In the genomic region with DNA sequence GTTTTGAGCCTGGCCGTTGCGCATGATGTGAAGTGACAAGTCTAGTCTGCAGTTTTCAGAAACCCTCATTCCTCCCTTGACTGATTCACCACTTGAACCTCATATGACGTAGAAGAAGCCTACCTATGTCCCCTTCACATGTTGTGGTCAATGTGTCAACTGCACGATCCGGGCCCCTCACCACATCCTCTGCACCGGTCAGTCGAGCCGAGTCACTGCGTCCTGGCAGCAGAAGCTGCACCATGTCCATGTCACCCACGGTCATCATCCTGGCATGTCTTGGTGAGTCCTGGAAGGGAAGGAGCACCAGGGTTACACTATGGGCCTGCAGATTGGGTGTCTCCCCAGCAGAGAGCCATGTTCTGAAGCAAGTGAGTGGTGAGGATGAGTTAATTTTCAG, we compare ENCODE assay signal across 20 cellular contexts. TPM values are rescaled to one million over a fixed set of nuclear protein-coding genes. Genes with fewer than 3 reads are reported as not detected.
DNase-seq lines count a peak whose midpoint lies in the region; TF ChIP-seq lines count a peak whose summit lies in the region.
"Had no signal": no experiment of that assay in that cellular context is flagged by ENCODE, and none has a peak within 500 bp of the region (broad histone marks: within the 10 kb centered on the region; RNA-seq: fewer than 3 reads in every experiment).

A gene (plus strand): TSS at position 201 of the 400 bp plus-strand sequence. CDS start 42 bp downstream, at position 243.

- H3K4me1 ChIP-seq in transverse colon (no peaks in the 10 kb centered on the region), neural progenitor cell (no peaks in the 10 kb centered on the region), trophoblast cell (ENCODE audit: control insufficient read depth in 1 of 2, insufficient read depth in 2 of 2, low read length in 2 of 2) (no peaks in the 10 kb centered on the region)
- H3K4me1 ChIP-seq: A549, SJCRH30 had no signal

- peak; percentile 13 for DNase-seq in activated CD8-positive, alpha-beta memory T cell treated with anti-CD3 and anti-CD28 coated beads for 4 hours (ENCODE audit: low read depth in 2 of 2)
- DNase-seq in activated CD8-positive, alpha-beta memory T cell treated with anti-CD3 and anti-CD28 coated beads, Interleukin-2, amount 50 U/mL, for 4 hours = no peak
- peak; percentile 92 to 94 (median 93) for DNase-seq in immature natural killer cell
- DNase-seq in stimulated activated CD8-positive, alpha-beta memory T cell treated with anti-CD3 and anti-CD28 coated beads, Interleukin-12 subunit alpha, Interleukin-12 subunit beta, amount 100 ng/mL, for 4 hours (ENCODE audit: low read depth) = peak; percentile 15
- DNase-seq in transverse colon = peak; percentile 10
- no peak for DNase-seq in KBM-7
- DNase-seq in neural progenitor cell (ENCODE audit: low spot score) = no peak
- DNase-seq in trophoblast cell = no peak
- DNase-seq: DMS79 treated with DMSO at 0.1 percent for 48 hours, H7, NCI-H1436 treated with DMSO at 0.1 percent for 48 hours, NCI-H2029 treated with DMSO at 0.1 percent for 48 hours, NCI-H748 treated with DMSO at 0.1 percent for 48 hours, PC-9, SJCRH30 had no signal

- no peak for TF ChIP-seq EP300 in transverse colon (IDR thresholded peaks at IDR 0.05; ENCODE audit: low read depth)

- H2BK5ac ChIP-seq in trophoblast cell (ENCODE audit: low read depth, low read length, poor library complexity) = no peak within 1 kb of the TSS

- H3K4me1 Mint-ChIP-seq in immature natural killer cell (peaks cover 55 to 57% of the 10 kb centered on the region in 2 donors), neural progenitor cell (no peaks in the 10 kb centered on the region)

- H4K91ac ChIP-seq in trophoblast cell (ENCODE audit: low read depth, low read length) = no peak within 1 kb of the TSS

- H2AFZ ChIP-seq in neural progenitor cell (replicated peaks) (no peak within 1 kb of the TSS), trophoblast cell (ENCODE audit: insufficient read depth, low read length, poor library complexity) (no peak within 1 kb of the TSS)
- H2AFZ ChIP-seq: PC-9 had no signal

- peaks cover 0 to 1% (median 0%) of the 10 kb centered on the region in 3 donors for H3K36me3 Mint-ChIP-seq in immature natural killer cell
- no peaks in the 10 kb centered on the region for H3K36me3 Mint-ChIP-seq in neural progenitor cell

- 67 to 92% methylated on average over 7 to 10 of the region's 10 CpGs for WGBS in transverse colon (ENCODE audit: low coverage in 1 of 2), 2 donors
- WGBS in trophoblast cell (ENCODE audit: extremely low coverage, insufficient coverage, insufficient read length) = no CpG with 5 or more reads among the region's 10 CpGs

- no peak within 1 kb of the TSS for H4K12ac ChIP-seq in trophoblast cell (ENCODE audit: low read depth, low read length)

- H3K27me3 Mint-ChIP-seq in immature natural killer cell (ENCODE audit: low read depth in 3 of 3) (peaks cover 23 to 31% (median 24%) of the 10 kb centered on the region in 3 donors), neural progenitor cell (ENCODE audit: insufficient read depth, low read depth) (no peaks in the 10 kb centered on the region)

- no peak within 1 kb of the TSS for H2AK5ac ChIP-seq in trophoblast cell (ENCODE audit: low read length)

- TF ChIP-seq POLR2A in transverse colon (IDR thresholded peaks at IDR 0.05) = no peak

- H3K9me3 Mint-ChIP-seq in immature natural killer cell (peaks cover 0 to 3% (median 0%) of the 10 kb centered on the region in 6 donors), neural progenitor cell (peaks cover 24% of the 10 kb centered on the region)

- in situ Hi-C loops in transverse colon (cut with MboI; ENCODE audit: low pct_ligation_motif_present in 1 of 4, low pct_unique_long_range_greater_than_20kb in 1 of 4, low sequenced_read_pairs in 3 of 4) (no loop called here), KBM-7 (cut with MboI; ENCODE audit: low pct_unique_long_range_greater_than_20kb, low sequenced_read_pairs) (no loop called here)

- H3K79me1 ChIP-seq in trophoblast cell (ENCODE audit: low read length) = no peaks in the 10 kb centered on the region

- H3K4ac ChIP-seq in trophoblast cell (ENCODE audit: low read depth, low read length) = no peak within 1 kb of the TSS

- no peaks in the 10 kb centered on the region for H3F3A ChIP-seq in neural progenitor cell (ENCODE audit: low read depth)

- no peak within 1 kb of the TSS for H3K18ac ChIP-seq in trophoblast cell (ENCODE audit: low read length)

- no peak within 1 kb of the TSS for H3K4me2 ChIP-seq in neural progenitor cell
- H3K4me2 ChIP-seq in trophoblast cell (ENCODE audit: low read length) = no peak within 1 kb of the TSS
- H3K4me2 ChIP-seq: A549; BLaER1 treated with 17β-estradiol and CSF1 and Interleukin-3, amounts not matched to agents 10 nM and 100 nM; PC-9 had no signal

- TF ChIP-seq CTCF in transverse colon (IDR thresholded peaks at IDR 0.05) (no peak), neural progenitor cell (IDR thresholded peaks at IDR 0.05) (no peak)

- H3K36me3 ChIP-seq in transverse colon (no peaks in the 10 kb centered on the region), neural progenitor cell (no peaks in the 10 kb centered on the region), trophoblast cell (ENCODE audit: control insufficient read depth in 1 of 2, insufficient read depth in 2 of 2, low read length in 2 of 2) (no peaks in the 10 kb centered on the region)
- H3K36me3 ChIP-seq: BLaER1 treated with 17β-estradiol and CSF1 and Interleukin-3, amounts not matched to agents 10 nM and 100 nM; SJCRH30 had no signal

- no peak within 1 kb of the TSS for H3K23ac ChIP-seq in trophoblast cell (ENCODE audit: low read length)

- H3K4me3 ChIP-seq in transverse colon (no peak within 1 kb of the TSS), neural progenitor cell (no peak within 1 kb of the TSS), trophoblast cell (ENCODE audit: low read depth, low read length) (no peak within 1 kb of the TSS)
- H3K4me3 ChIP-seq: A549; BLaER1 treated with 17β-estradiol and CSF1 and Interleukin-3, amounts not matched to agents 10 nM and 100 nM; PC-9; SJCRH30 had no signal

- H3K27ac ChIP-seq in transverse colon (no peak within 1 kb of the TSS), neural progenitor cell (no peak within 1 kb of the TSS), trophoblast cell (ENCODE audit: low read depth, low read length) (no peak within 1 kb of the TSS)
- H3K27ac ChIP-seq: A549; BLaER1 treated with 17β-estradiol and CSF1 and Interleukin-3, amounts not matched to agents 10 nM and 100 nM; PC-9; SJCRH30 had no signal

- H3K27ac Mint-ChIP-seq in immature natural killer cell (peak within 1 kb of the TSS; percentile 88 to 98 (median 96)), neural progenitor cell (no peak within 1 kb of the TSS)

- H3K9ac ChIP-seq in neural progenitor cell (no peak within 1 kb of the TSS), trophoblast cell (ENCODE audit: low read length) (no peak within 1 kb of the TSS)
- H3K9ac ChIP-seq: BLaER1 treated with 17β-estradiol and CSF1 and Interleukin-3, amounts not matched to agents 10 nM and 100 nM had no signal

- no peak within 1 kb of the TSS for H2BK120ac ChIP-seq in trophoblast cell (ENCODE audit: insufficient read depth, low read length, poor library complexity)

- no peak within 1 kb of the TSS for H3K14ac ChIP-seq in trophoblast cell (ENCODE audit: low read length)

- peak within 1 kb of the TSS; percentile 73 to 83 (median 76) for H3K4me3 Mint-ChIP-seq in immature natural killer cell
- H3K4me3 Mint-ChIP-seq in neural progenitor cell = no peak within 1 kb of the TSS

- intact Hi-C loops in transverse colon (cut with DNase I; ENCODE audit: low total_unique reads) = no loop called here

- no peaks in the 10 kb centered on the region for H3K9me3 ChIP-seq in transverse colon
- H3K9me3 ChIP-seq in neural progenitor cell (ENCODE audit: low read depth) = peaks cover 15% of the 10 kb centered on the region
- peaks cover 36% of the 10 kb centered on the region for H3K9me3 ChIP-seq in trophoblast cell (ENCODE audit: insufficient read depth, low read depth, low read length)
- H3K9me3 ChIP-seq: A549, SJCRH30 had no signal

- H3K79me2 ChIP-seq in neural progenitor cell (ENCODE audit: low read depth) (no peaks in the 10 kb centered on the region), trophoblast cell (ENCODE audit: control insufficient read depth, insufficient read depth, low read length, poor library complexity) (no peaks in the 10 kb centered on the region)

- H4K8ac ChIP-seq in trophoblast cell (ENCODE audit: low read depth, low read length) = no peak within 1 kb of the TSS

- H3K27me3 ChIP-seq in transverse colon (peaks cover 7% of the 10 kb centered on the region), neural progenitor cell (no peaks in the 10 kb centered on the region), trophoblast cell (ENCODE audit: insufficient read depth, low read length) (no peaks in the 10 kb centered on the region)
- H3K27me3 ChIP-seq: BLaER1 treated with 17β-estradiol and CSF1 and Interleukin-3, amounts not matched to agents 10 nM and 100 nM; SJCRH30 had no signal

- H2BK12ac ChIP-seq in trophoblast cell (ENCODE audit: low read length) = no peak within 1 kb of the TSS

- H4K20me1 ChIP-seq in neural progenitor cell (ENCODE audit: low read depth) = no peaks in the 10 kb centered on the region
- H4K20me1 ChIP-seq: BLaER1 treated with 17β-estradiol and CSF1 and Interleukin-3, amounts not matched to agents 10 nM and 100 nM had no signal

RNA-seq across cellular contexts. Expression of the gene that starts here (rescaled TPM):
- polyA plus RNA-seq in immature natural killer cell = 10 to 100 TPM; 26.5 to 67.2 (median 61.6) TPM
- total RNA-seq in transverse colon = 1 to 10 TPM in 2 of 4 donors, not detected in 2; 1.4 to 2.1 TPM
- total RNA-seq in neural progenitor cell (ENCODE audit: low replicate concordance) = not detected in 2 replicates
- polyA plus RNA-seq in trophoblast cell (2013) = not detected in 2 replicates
- total RNA-seq: G401, H7, LHCN-M2, NCI-H460, PC-9, SJCRH30 had no signal
- polyA plus RNA-seq: A549 had no signal

Comparison
In these comparisons a context has a peak if more than half of its experiments do, and no peak if none do; other contexts are left out.
1. DNase-seq: peak in activated CD8-positive, alpha-beta memory T cell treated with anti-CD3 and anti-CD28 coated beads for 4 hours (2 of 2), immature natural killer cell (3 of 3), stimulated activated CD8-positive, alpha-beta memory T cell treated with anti-CD3 and anti-CD28 coated beads, Interleukin-12 subunit alpha, Interleukin-12 subunit beta, amount 100 ng/mL, for 4 hours (single experiment) and transverse colon (single experiment); none in activated CD8-positive, alpha-beta memory T cell treated with anti-CD3 and anti-CD28 coated beads, Interleukin-2, amount 50 U/mL, for 4 hours (single experiment), KBM-7 (single experiment), neural progenitor cell (single experiment) and trophoblast cell (0 of 2).